20 cellular contexts compared by ENCODE assay signal in the genomic region with DNA sequence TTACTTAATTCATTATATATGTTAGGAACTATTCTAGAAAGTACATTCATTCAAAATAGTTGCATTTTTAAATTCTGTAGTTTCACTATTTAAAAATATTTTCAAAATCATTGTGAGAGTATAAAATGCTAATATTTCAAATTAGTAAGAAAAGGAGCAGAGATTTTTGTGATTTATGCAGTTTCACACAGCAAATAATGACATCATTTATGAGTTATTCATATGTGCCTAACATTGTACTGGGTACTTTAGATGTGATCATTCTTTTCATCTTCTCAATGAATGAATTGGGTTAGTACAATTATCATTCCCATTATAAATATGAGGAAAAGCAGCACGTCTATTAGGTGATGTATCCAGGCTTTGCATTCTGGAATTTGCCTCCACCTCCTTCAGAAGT.
DNase-seq lines count a peak whose midpoint lies in the region; ATAC-seq, FAIRE-seq and TF ChIP-seq lines count a peak whose summit lies in the region.
"Had no signal": no experiment of that assay in that cellular context is flagged by ENCODE, and none has a peak within 500 bp of the region (broad histone marks: within the 10 kb centered on the region; RNA-seq: fewer than 3 reads in every experiment).

No MANE protein-coding gene starts in this region.

- no peak overlapping the region for H3K4me3 Mint-ChIP-seq in osteocyte (ENCODE audit: unreplicated experiment)
- H3K4me3 Mint-ChIP-seq: CD4-positive, alpha-beta T cell; CD8-positive, alpha-beta T cell had no signal

- H3K27ac Mint-ChIP-seq in osteocyte (ENCODE audit: unreplicated experiment), result no peak overlapping the region
- H3K27ac Mint-ChIP-seq: CD4-positive, alpha-beta T cell; CD8-positive, alpha-beta T cell had no signal

- no peak for TF ChIP-seq RAD21 in HepG2 (CRISPR knock-in tag; IDR thresholded peaks at IDR 0.05)

- POLR2A ChIA-PET in HepG2 (lab: Yijun Ruan, JAX), result no interaction called here

- TF ChIP-seq CTCF in HepG2 (CRISPR knock-in tag; IDR thresholded peaks at IDR 0.05), result no peak
- no peak for TF ChIP-seq CTCF in right lobe of liver (IDR thresholded peaks at IDR 0.05)
- TF ChIP-seq CTCF in OCI-LY3 (IDR thresholded peaks at IDR 0.05; ENCODE audit: low read depth, low read length), result no peak
- no peak for TF ChIP-seq CTCF in smooth muscle cell (IDR thresholded peaks at IDR 0.05; ENCODE audit: borderline replicate concordance, insufficient read depth, poor library complexity, severe bottlenecking)
- TF ChIP-seq CTCF in osteocyte (IDR thresholded peaks at IDR 0.05), result no peak
- no peak for TF ChIP-seq CTCF in BE2C (IDR thresholded peaks at IDR 0.05; ENCODE audit: low read depth, low read length)

- H3K79me2 ChIP-seq in HepG2 (ENCODE audit: insufficient read depth, low read length) (no peaks in the 10 kb centered on the region), OCI-LY3 (ENCODE audit: low read length) (no peaks in the 10 kb centered on the region), smooth muscle cell (ENCODE audit: low read depth) (no peaks in the 10 kb centered on the region)

- H3K27ac ChIP-seq in HepG2 (ENCODE audit: extremely low read length, insufficient read depth, low read length) (no peak overlapping the region), right lobe of liver (no peak overlapping the region), OCI-LY3 (ENCODE audit: low read length) (peak overlapping the region; percentile 63), smooth muscle cell (ENCODE audit: low read depth) (peak overlapping the region; percentile 66)
- H3K27ac ChIP-seq: BLaER1 treated with 17β-estradiol and CSF1 and Interleukin-3, amounts not matched to agents 10 nM and 100 nM; C4-2B had no signal

- FAIRE-seq in HepG2 (lab: Jason Lieb, UNC), result no peak
- FAIRE-seq: D721Med, G401.6, GM12892, GM18507 had no signal

- CTCF ChIA-PET in HepG2 (lab: Yijun Ruan, JAX; ENCODE audit: low intra/inter-chr PET ratio, low total read pairs), result no interaction called here

- no peaks in the 10 kb centered on the region for H3K9me3 Mint-ChIP-seq in osteocyte (ENCODE audit: unreplicated experiment)

- H3K4me1 Mint-ChIP-seq in osteocyte (ENCODE audit: unreplicated experiment), result no peaks in the 10 kb centered on the region

- TF ChIP-seq POLR2A in HepG2 (IDR thresholded peaks at IDR 0.05; ENCODE audit: insufficient read depth in 1 of 2, low read depth in 2 of 2, low read length in 2 of 2), result no peak
- no peak for TF ChIP-seq POLR2A in right lobe of liver (IDR thresholded peaks at IDR 0.05)

- 0% methylated on average over 1 of the region's 1 CpG for WGBS in HepG2 (ENCODE audit: low lambda C conversion rate)
- 24% methylated on average over 1 of the region's 1 CpG for whole genome bisulfite sequencing in right lobe of liver (ENCODE audit: insufficient coverage, low coverage, low lambda C conversion rate, missing lambda C conversion rate)
- WGBS in smooth muscle cell (ENCODE audit: low lambda C conversion rate), result 87% methylated on average over 1 of the region's 1 CpG

- H3K4me1 ChIP-seq in HepG2 (ENCODE audit: insufficient read depth, low read length) (no peaks in the 10 kb centered on the region), right lobe of liver (no peaks in the 10 kb centered on the region), OCI-LY3 (ENCODE audit: low read length) (peaks cover 19% of the 10 kb centered on the region), smooth muscle cell (ENCODE audit: low read depth) (no peaks in the 10 kb centered on the region), BE2C (no peaks in the 10 kb centered on the region)
- H3K4me1 ChIP-seq: Caco-2 had no signal

- H3K4me2 ChIP-seq in HepG2 (ENCODE audit: low read depth, low read length), result no peak overlapping the region
- peak overlapping the region; percentile 59; the same call in 1 of the 2 replicates for H3K4me2 ChIP-seq in OCI-LY3 (ENCODE audit: low read length)
- peak overlapping the region; percentile 50 for H3K4me2 ChIP-seq in smooth muscle cell

- H3K9ac ChIP-seq in HepG2 (ENCODE audit: insufficient read depth, low read depth, low read length), result no peak overlapping the region
- no peak overlapping the region for H3K9ac ChIP-seq in OCI-LY3 (ENCODE audit: low read length)
- no peak overlapping the region for H3K9ac ChIP-seq in smooth muscle cell (ENCODE audit: low read depth)
- H3K9ac ChIP-seq: BLaER1 treated with 17β-estradiol and CSF1 and Interleukin-3, amounts not matched to agents 10 nM and 100 nM had no signal

- DNase-seq in HepG2 (ENCODE audit: low spot score), result no peak
- no peak for DNase-seq in right lobe of liver
- no peak for DNase-seq in smooth muscle cell (lab: John Stamatoyannopoulos, UW; ENCODE audit: unreplicated experiment)
- DNase-seq in osteocyte (ENCODE audit: extremely low spot score, unreplicated experiment), result no peak
- DNase-seq in BE2C, result no peak
- DNase-seq: 8988T; ACHN; Caco-2; Calu3; CD4-positive, alpha-beta T cell; CD8-positive, alpha-beta T cell; DMS79 treated with DMSO at 0.1 percent for 48 hours; GF-D8 had no signal

- no peaks in the 10 kb centered on the region for H3K27me3 Mint-ChIP-seq in osteocyte (ENCODE audit: unreplicated experiment)
- H3K27me3 Mint-ChIP-seq: CD4-positive, alpha-beta T cell had no signal

- H3K9me3 ChIP-seq in HepG2 (ENCODE audit: low read length) (peaks cover 17% of the 10 kb centered on the region), right lobe of liver (no peaks in the 10 kb centered on the region), OCI-LY3 (ENCODE audit: insufficient read depth, low read length) (no peaks in the 10 kb centered on the region), smooth muscle cell (replicated peaks; ENCODE audit: low read depth) (no peaks in the 10 kb centered on the region), BE2C (no peaks in the 10 kb centered on the region)
- H3K9me3 ChIP-seq: BLaER1 treated with 17β-estradiol and CSF1 and Interleukin-3, amounts not matched to agents 10 nM and 100 nM; Caco-2 had no signal

- H4K20me1 ChIP-seq in HepG2 (ENCODE audit: insufficient read depth, low read length), result no peaks in the 10 kb centered on the region
- H4K20me1 ChIP-seq in OCI-LY3 (ENCODE audit: insufficient read depth, low read length), result no peaks in the 10 kb centered on the region
- H4K20me1 ChIP-seq in smooth muscle cell (ENCODE audit: low read depth), result no peaks in the 10 kb centered on the region
- H4K20me1 ChIP-seq: BLaER1 treated with 17β-estradiol and CSF1 and Interleukin-3, amounts not matched to agents 10 nM and 100 nM had no signal

- ATAC-seq in HepG2, result no peak
- no peak for ATAC-seq in right lobe of liver
- ATAC-seq: CD8-positive, alpha-beta T cell had no signal

- intact Hi-C loops in HepG2 (cut with micrococcal nuclease; ENCODE audit: unreplicated experiment), result no loop called here
- intact Hi-C loops in right lobe of liver (cut with DNase I), result no loop called here

- H3K4me3 ChIP-seq in HepG2 (replicated peaks in 1 of 3; ENCODE audit: insufficient read depth in 1 of 3, low read depth in 2 of 3, low read length in 3 of 3), result no peak overlapping the region
- H3K4me3 ChIP-seq in right lobe of liver, result no peak overlapping the region
- no peak overlapping the region for H3K4me3 ChIP-seq in OCI-LY3 (ENCODE audit: low read length)
- H3K4me3 ChIP-seq in smooth muscle cell, result no peak overlapping the region
- H3K4me3 ChIP-seq in BE2C (ENCODE audit: low read depth, low read length), result no peak overlapping the region
- H3K4me3 ChIP-seq: BLaER1 treated with 17β-estradiol and CSF1 and Interleukin-3, amounts not matched to agents 10 nM and 100 nM had no signal

- H3K36me3 Mint-ChIP-seq in osteocyte (ENCODE audit: unreplicated experiment), result no peaks in the 10 kb centered on the region
- H3K36me3 Mint-ChIP-seq: CD8-positive, alpha-beta T cell had no signal

- no peaks in the 10 kb centered on the region for H3F3A ChIP-seq in smooth muscle cell (ENCODE audit: low read depth)

- BruUV-seq in HepG2 (replicated peaks; lab: Mats Ljungman, UMichigan), result no TSS peak

- no peaks in the 10 kb centered on the region for H3K27me3 ChIP-seq in HepG2 (ENCODE audit: control insufficient read depth in 1 of 2, insufficient read depth in 2 of 2, low read length in 2 of 2)
- H3K27me3 ChIP-seq in right lobe of liver, result no peaks in the 10 kb centered on the region
- no peaks in the 10 kb centered on the region for H3K27me3 ChIP-seq in OCI-LY3 (ENCODE audit: low read depth, low read length)
- no peaks in the 10 kb centered on the region for H3K27me3 ChIP-seq in smooth muscle cell (ENCODE audit: low read depth)
- no peaks in the 10 kb centered on the region for H3K27me3 ChIP-seq in BE2C
- H3K27me3 ChIP-seq: BLaER1 treated with 17β-estradiol and CSF1 and Interleukin-3, amounts not matched to agents 10 nM and 100 nM had no signal

- in situ Hi-C loops in HepG2 (cut with HindIII; ENCODE audit: extremely low pct_ligation_motif_present, low pct_unique_long_range_greater_than_20kb), result no loop called here

- TF ChIP-seq EP300 in HepG2 (IDR thresholded peaks at IDR 0.05; ENCODE audit: low read depth in 2 of 2, low read length in 2 of 2), result no peak
- no peak for TF ChIP-seq EP300 in HepG2 (CRISPR knock-in tag; IDR thresholded peaks at IDR 0.05; ENCODE audit: borderline replicate concordance)

- no peaks in the 10 kb centered on the region for H3K36me3 ChIP-seq in HepG2 (replicated peaks in 1 of 2; ENCODE audit: control insufficient read depth in 1 of 2, insufficient read depth in 2 of 2, low read length in 2 of 2)
- H3K36me3 ChIP-seq in right lobe of liver, result no peaks in the 10 kb centered on the region
- H3K36me3 ChIP-seq in OCI-LY3 (replicated peaks; ENCODE audit: low read depth, low read length), result no peaks in the 10 kb centered on the region
- H3K36me3 ChIP-seq in smooth muscle cell (ENCODE audit: low read depth), result no peaks in the 10 kb centered on the region
- H3K36me3 ChIP-seq in BE2C, result no peaks in the 10 kb centered on the region
- H3K36me3 ChIP-seq: BLaER1 treated with 17β-estradiol and CSF1 and Interleukin-3, amounts not matched to agents 10 nM and 100 nM had no signal

- H2AFZ ChIP-seq in HepG2 (ENCODE audit: low read length) (no peak overlapping the region), OCI-LY3 (ENCODE audit: low read depth, low read length) (no peak overlapping the region), smooth muscle cell (ENCODE audit: low read depth) (no peak overlapping the region)

TF ChIP-seq in HepG2, 621 proteins besides CTCF, POLR2A, EP300 and RAD21:
- TF ChIP-seq ATF7 (IDR thresholded peaks at IDR 0.05) (peak; percentile 63; the same call in 1 of the 2 replicates), ATF7 (CRISPR knock-in tag; IDR thresholded peaks at IDR 0.05) (no peak), ZNF598 (CRISPR knock-in tag; IDR thresholded peaks at IDR 0.05; ENCODE audit: borderline replicate concordance) (no peak)

Comparison
In these comparisons a context has a peak if more than half of its experiments do, and no peak if none do; other contexts are left out.
1. H3K27ac ChIP-seq: peak in OCI-LY3 (single experiment) and smooth muscle cell (single experiment); none in HepG2 (single experiment) and right lobe of liver (0 of 3).